Comparison of ENCODE assay signal across 18 cellular contexts in the genomic region with DNA sequence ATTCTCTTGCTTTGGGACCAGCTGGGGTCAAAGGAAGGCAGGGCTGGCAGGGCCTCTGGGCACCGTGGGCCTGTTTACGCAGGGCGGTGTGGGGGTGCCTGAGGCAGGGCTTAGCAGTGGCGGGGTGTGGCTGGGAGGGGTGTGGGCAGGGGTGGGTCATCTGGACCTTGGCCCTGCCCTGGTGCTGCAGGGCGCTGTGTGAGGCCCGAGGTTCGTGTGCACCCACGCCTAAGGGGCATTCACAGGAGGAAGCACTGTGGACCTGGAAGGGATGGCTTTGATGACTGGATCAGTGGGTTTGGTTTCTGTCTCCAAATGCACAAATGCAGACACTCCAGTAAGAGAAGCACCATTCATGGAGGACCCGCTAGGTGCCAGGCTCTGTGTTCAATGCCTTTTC. TPM values are rescaled to one million over a fixed set of nuclear protein-coding genes. Genes with fewer than 3 reads are reported as not detected.
DNase-seq lines count a peak whose midpoint lies in the region; ATAC-seq and TF ChIP-seq lines count a peak whose summit lies in the region.
"Had no signal": no experiment of that assay in that cellular context is flagged by ENCODE, and none has a peak within 500 bp of the region (broad histone marks: within the 10 kb centered on the region; RNA-seq: fewer than 3 reads in every experiment).

No MANE protein-coding gene starts in this region.

- DNase-seq in colonic mucosa, result peak; percentile 91
- no peak for DNase-seq in mesenchymal stem cell
- no peak for DNase-seq in stimulated activated effector memory CD8-positive, alpha-beta T cell treated with anti-CD3 and anti-CD28 coated beads, Interleukin-12 subunit alpha, Interleukin-12 subunit beta, amount 100 ng/mL, for 72 hours (ENCODE audit: low spot score in 2 of 2)
- no peak for DNase-seq in glutamatergic neuron
- DNase-seq in activated CD4-positive, CD25-positive, alpha-beta regulatory T cell treated with anti-CD3 and anti-CD28 coated beads, Interleukin-2, amount 50 U/mL, for 72 hours, result no peak
- DNase-seq in amygdala (lab: John Stamatoyannopoulos, UW), result no peak
- DNase-seq: KBM-7, NCI-H1092 treated with DMSO at 0.1 percent for 48 hours, NCI-H187, NCI-H446, NCI-H774, SHP77 had no signal

- no peak overlapping the region for H2BK5ac ChIP-seq in mesenchymal stem cell (ENCODE audit: low read depth, low read length, poor library complexity, severe bottlenecking)

- H3K4ac ChIP-seq in mesenchymal stem cell (ENCODE audit: low read depth in 1 of 2, low read length in 2 of 2), result no peak overlapping the region

- H3K9ac ChIP-seq in colonic mucosa (ENCODE audit: low read depth in 2 of 2, low read length in 2 of 2), result peak overlapping the region; percentile 48 to 73
- H3K9ac ChIP-seq in mesenchymal stem cell (ENCODE audit: low read length), result no peak overlapping the region

- POLR2A ChIA-PET in HEK293 (lab: Yijun Ruan, JAX), result interaction anchor here (1.0 kb wide), 1 partner anchor 10 kb away, joined by 5 read pairs; no protein-coding TSS in a partner anchor

- no peak overlapping the region for H3K4me3 Mint-ChIP-seq in stimulated activated effector memory CD8-positive, alpha-beta T cell treated with anti-CD3 and anti-CD28 coated beads, Interleukin-12 subunit alpha, Interleukin-12 subunit beta, amount 100 ng/mL, for 72 hours
- no peak overlapping the region for H3K4me3 Mint-ChIP-seq in glutamatergic neuron (ENCODE audit: unreplicated experiment)
- H3K4me3 Mint-ChIP-seq: GM23338 had no signal

- no peak overlapping the region for H4K91ac ChIP-seq in mesenchymal stem cell (ENCODE audit: low read length)

- H3K27me3 ChIP-seq in colonic mucosa (no peaks in the 10 kb centered on the region), mesenchymal stem cell (ENCODE audit: control insufficient read depth in 1 of 2, insufficient read depth in 1 of 2, low read length in 2 of 2) (no peaks in the 10 kb centered on the region)

- H3K36me3 ChIP-seq in HEK293 (ENCODE audit: control insufficient read depth in 2 of 2, insufficient read depth in 1 of 2, low read length in 2 of 2) (no peaks in the 10 kb centered on the region), colonic mucosa (no peaks in the 10 kb centered on the region), mesenchymal stem cell (ENCODE audit: control insufficient read depth in 1 of 2, insufficient read depth in 2 of 2, low read depth in 1 of 2, low read length in 2 of 2) (no peaks in the 10 kb centered on the region)

- H3K4me1 Mint-ChIP-seq in stimulated activated effector memory CD8-positive, alpha-beta T cell treated with anti-CD3 and anti-CD28 coated beads, Interleukin-12 subunit alpha, Interleukin-12 subunit beta, amount 100 ng/mL, for 72 hours, result no peaks in the 10 kb centered on the region
- no peaks in the 10 kb centered on the region for H3K4me1 Mint-ChIP-seq in glutamatergic neuron (ENCODE audit: low read depth, unreplicated experiment)
- H3K4me1 Mint-ChIP-seq: GM23338 had no signal

- H2BK15ac ChIP-seq in mesenchymal stem cell (ENCODE audit: low read depth, poor library complexity, severe bottlenecking), result peak overlapping the region; percentile 49

- H3K9me3 Mint-ChIP-seq in stimulated activated effector memory CD8-positive, alpha-beta T cell treated with anti-CD3 and anti-CD28 coated beads, Interleukin-12 subunit alpha, Interleukin-12 subunit beta, amount 100 ng/mL, for 72 hours, result no peaks in the 10 kb centered on the region
- no peaks in the 10 kb centered on the region for H3K9me3 Mint-ChIP-seq in glutamatergic neuron (ENCODE audit: unreplicated experiment)
- H3K9me3 Mint-ChIP-seq: GM23338 had no signal

- H3K27ac ChIP-seq in HEK293 (ENCODE audit: extremely low read depth, low read depth, low read length) (no peak overlapping the region), colonic mucosa (peak overlapping the region; percentile 84), mesenchymal stem cell (ENCODE audit: low read length, poor library complexity, severe bottlenecking) (no peak overlapping the region)
- H3K27ac ChIP-seq: HL-60 had no signal

- CTCF ChIA-PET in HEK293 (lab: Yijun Ruan, JAX), result no interaction called here

- no peak overlapping the region for H2BK12ac ChIP-seq in mesenchymal stem cell (ENCODE audit: low read length in 2 of 2)

- no peak for TF ChIP-seq CTCF in HEK293 (tag by site-specific recombination; IDR thresholded peaks at IDR 0.05)
- no peak for TF ChIP-seq CTCF in colonic mucosa (IDR thresholded peaks at IDR 0.05)
- no peak for TF ChIP-seq CTCF in glutamatergic neuron (IDR thresholded peaks at IDR 0.05; ENCODE audit: partially characterized antibody, unreplicated experiment)

- H2AFZ ChIP-seq in mesenchymal stem cell (ENCODE audit: low read depth, low read length), result no peak overlapping the region
- H2AFZ ChIP-seq: GM23338 had no signal

- no peak overlapping the region for H3K23ac ChIP-seq in mesenchymal stem cell (ENCODE audit: low read length in 2 of 2)

- H3K4me3 ChIP-seq in HEK293 (ENCODE audit: low read depth, low read length), result no peak overlapping the region
- no peak overlapping the region for H3K4me3 ChIP-seq in colonic mucosa
- no peak overlapping the region for H3K4me3 ChIP-seq in mesenchymal stem cell (ENCODE audit: insufficient read depth in 1 of 2, low read depth in 1 of 2, low read length in 2 of 2)
- H3K4me3 ChIP-seq: GM23338 had no signal

- H3K9me3 ChIP-seq in HEK293 (ENCODE audit: control insufficient read depth, insufficient read depth, low read depth, low read length), result no peaks in the 10 kb centered on the region
- H3K9me3 ChIP-seq in colonic mucosa, result no peaks in the 10 kb centered on the region
- H3K9me3 ChIP-seq in mesenchymal stem cell (ENCODE audit: control insufficient read depth, low read length), result no peaks in the 10 kb centered on the region

- H3K27ac Mint-ChIP-seq in stimulated activated effector memory CD8-positive, alpha-beta T cell treated with anti-CD3 and anti-CD28 coated beads, Interleukin-12 subunit alpha, Interleukin-12 subunit beta, amount 100 ng/mL, for 72 hours, result no peak overlapping the region
- no peak overlapping the region for H3K27ac Mint-ChIP-seq in glutamatergic neuron (ENCODE audit: unreplicated experiment)
- H3K27ac Mint-ChIP-seq: GM23338 had no signal

- no peak overlapping the region for H3K18ac ChIP-seq in mesenchymal stem cell (ENCODE audit: low read depth in 1 of 2, low read length in 2 of 2)

- intact Hi-C loops in colonic mucosa (cut with DNase I), result no loop called here

- no peak overlapping the region for H3K14ac ChIP-seq in mesenchymal stem cell (ENCODE audit: low read length in 2 of 2)

- peaks cover 2% of the 10 kb centered on the region for H3K27me3 Mint-ChIP-seq in glutamatergic neuron (ENCODE audit: unreplicated experiment)

- ATAC-seq in stimulated activated effector memory CD8-positive, alpha-beta T cell treated with anti-CD3 and anti-CD28 coated beads, Interleukin-12 subunit alpha, Interleukin-12 subunit beta, amount 100 ng/mL, for 72 hours, result peak; percentile 16
- no peak for ATAC-seq in GM21423 (IDR thresholded peaks at IDR 0.05; ENCODE audit: unreplicated experiment)
- ATAC-seq: GM23338, Panc1 had no signal

- H2BK120ac ChIP-seq in mesenchymal stem cell (ENCODE audit: low read depth, low read length), result no peak overlapping the region

- H3K79me1 ChIP-seq in mesenchymal stem cell (replicated peaks; ENCODE audit: low read length, poor library complexity, severe bottlenecking), result no peaks in the 10 kb centered on the region

- WGBS in mesenchymal stem cell, result 98% methylated on average over 9 of the region's 9 CpGs

- no peak overlapping the region for H4K8ac ChIP-seq in mesenchymal stem cell (ENCODE audit: low read length)

- H3K4me2 ChIP-seq in mesenchymal stem cell (ENCODE audit: low read length, poor library complexity, severe bottlenecking), result no peak overlapping the region
- H3K4me2 ChIP-seq: GM23338 had no signal

- H3K36me3 Mint-ChIP-seq in stimulated activated effector memory CD8-positive, alpha-beta T cell treated with anti-CD3 and anti-CD28 coated beads, Interleukin-12 subunit alpha, Interleukin-12 subunit beta, amount 100 ng/mL, for 72 hours, result no peaks in the 10 kb centered on the region
- H3K36me3 Mint-ChIP-seq in glutamatergic neuron (ENCODE audit: unreplicated experiment), result no peaks in the 10 kb centered on the region

- H2AK5ac ChIP-seq in mesenchymal stem cell (ENCODE audit: low read length, severe bottlenecking), result no peak overlapping the region

- H3K4me1 ChIP-seq in HEK293 (ENCODE audit: control insufficient read depth, insufficient read depth, low read length) (no peaks in the 10 kb centered on the region), colonic mucosa (peaks cover 3% of the 10 kb centered on the region), mesenchymal stem cell (ENCODE audit: control insufficient read depth, insufficient read depth, low read depth, low read length) (no peaks in the 10 kb centered on the region)

TF ChIP-seq in HEK293, 187 proteins besides CTCF, POLR2A, EP300 and RAD21:
- TF ChIP-seq ZNF560 (tag by site-specific recombination; IDR thresholded peaks at IDR 0.05; ENCODE audit: borderline replicate concordance) (no peak), KLF1 (tag by site-specific recombination; IDR thresholded peaks at IDR 0.05) (peak; percentile 64; the same call in 1 of the 2 replicates)

RNA-seq across cellular contexts. Expression of a gene that starts 37.3 kb away (rescaled TPM):
- 1 to 10 TPM; 2.1 to 6.1 TPM for total RNA-seq in colonic mucosa
- polyA plus RNA-seq in mesenchymal stem cell (2013, experiment 1 of 2), result 0.04 TPM
- 0.01 TPM for polyA plus RNA-seq in mesenchymal stem cell (2013, experiment 2 of 2)
- total RNA-seq in glutamatergic neuron (ENCODE audit: unreplicated experiment), result not detected
- total RNA-seq: MCF 10A had no signal
- polyA plus RNA-seq: GM23338 had no signal

RNA-seq across cellular contexts. Expression of a gene that starts 39.0 kb away (rescaled TPM):
- total RNA-seq in colonic mucosa (10 to 100 TPM; 13.6 to 21.5 TPM), glutamatergic neuron (ENCODE audit: unreplicated experiment) (14.4 TPM)
- polyA plus RNA-seq in mesenchymal stem cell (2013, experiment 1 of 2), result 2.3 TPM
- 2.1 TPM for polyA plus RNA-seq in mesenchymal stem cell (2013, experiment 2 of 2)
